Comparison of ENCODE assay signal across 9 cellular contexts in genomic region chr1:35369922-35370671, GRCh38.
A peak's percentile ranks its signal among the peaks of the same experiment; 100 is the strongest.
DNase-seq lines count a peak whose midpoint lies in the region; ATAC-seq and TF ChIP-seq lines count a peak whose summit lies in the region.
"Had no signal": no experiment of that assay in that cellular context is flagged by ENCODE, and none has a peak within 500 bp of the region (broad histone marks: within the 10 kb centered on the region; RNA-seq: fewer than 3 reads in every experiment).

No MANE protein-coding gene starts in this region.

- CTCF ChIA-PET in IMR-90 (lab: Yijun Ruan, JAX), result interaction anchor here (0.6 to 0.8 kb wide), 4 partner anchors 26 to 607 kb away, joined by 3 to 8 read pairs (median 4); no protein-coding TSS in a partner anchor

- no peak overlapping the region for H4K5ac ChIP-seq in IMR-90 (ENCODE audit: low read depth, low read length)

- no peak for TF ChIP-seq RAD21 in IMR-90 (IDR thresholded peaks at IDR 0.05; ENCODE audit: low read length)

- H3K9me3 ChIP-seq in IMR-90 (ENCODE audit: control insufficient read depth, insufficient read depth, low read length) (no peaks in the 10 kb centered on the region), mesenchymal stem cell (ENCODE audit: control insufficient read depth, low read length) (no peaks in the 10 kb centered on the region)

- POLR2A ChIA-PET in IMR-90 (lab: Charles Lee; ENCODE audit: unreplicated experiment), result interaction anchor here (0.6 kb wide), 1 partner anchor 11 kb away, joined by 7 read pairs; no protein-coding TSS in a partner anchor

- 0% methylated on average over 1 of the region's 4 CpGs; no CpG with 5 or more reads in 1 of the 2 experiments for WGBS in IMR-90 (ENCODE audit: extremely low coverage in 2 of 2, insufficient read length in 1 of 2), 2 experiments
- WGBS in mesenchymal stem cell, result 14% methylated on average over 2 of the region's 4 CpGs

- H3K4me1 ChIP-seq in IMR-90 (ENCODE audit: control insufficient read depth, insufficient read depth, low read length) (peaks cover 4% of the 10 kb centered on the region), mesenchymal stem cell (ENCODE audit: control insufficient read depth, insufficient read depth, low read depth, low read length) (no peaks in the 10 kb centered on the region)

- no peak overlapping the region for H2AK9ac ChIP-seq in IMR-90 (replicated peaks; ENCODE audit: low read depth, low read length, poor library complexity)

- H3K4me2 ChIP-seq in IMR-90 (ENCODE audit: low read depth, low read length) (peak overlapping the region; percentile 29; the same call in 1 of the 2 replicates), mesenchymal stem cell (ENCODE audit: low read length, poor library complexity, severe bottlenecking) (no peak overlapping the region)

- H2AK5ac ChIP-seq in IMR-90 (ENCODE audit: low read depth, low read length) (no peak overlapping the region), mesenchymal stem cell (ENCODE audit: low read length, severe bottlenecking) (no peak overlapping the region)

- H3K56ac ChIP-seq in IMR-90 (ENCODE audit: extremely low read depth, insufficient read depth, low read length), result no peak overlapping the region

- no peak overlapping the region for H2BK12ac ChIP-seq in mesenchymal stem cell (ENCODE audit: low read length in 2 of 2)

- H3K79me1 ChIP-seq in IMR-90 (ENCODE audit: low read depth in 1 of 2, low read length in 2 of 2) (peaks cover 2 to 7% of the 10 kb centered on the region in 2 experiments; a peak in 3 of 4 replicates), mesenchymal stem cell (replicated peaks; ENCODE audit: low read length, poor library complexity, severe bottlenecking) (peaks cover 5% of the 10 kb centered on the region)

- no TSS peak for BruUV-seq in IMR-90 (replicated peaks; lab: Mats Ljungman, UMichigan)

- ATAC-seq in IMR-90 (ENCODE audit: low read depth) (peak; percentile 82), HG02970 (IDR thresholded peaks at IDR 0.05; ENCODE audit: low FRiP score, unreplicated experiment) (no peak)

- H3K27me3 ChIP-seq in IMR-90 (ENCODE audit: control insufficient read depth, insufficient read depth, low read length) (no peaks in the 10 kb centered on the region), mesenchymal stem cell (ENCODE audit: control insufficient read depth in 1 of 2, insufficient read depth in 1 of 2, low read length in 2 of 2) (no peaks in the 10 kb centered on the region)

- H3K18ac ChIP-seq in IMR-90 (ENCODE audit: low read depth, low read length) (no peak overlapping the region), mesenchymal stem cell (ENCODE audit: low read depth in 1 of 2, low read length in 2 of 2) (no peak overlapping the region)

- H3K27ac ChIP-seq in IMR-90 (ENCODE audit: insufficient read depth, low read length), result peak overlapping the region; percentile 66; the same call in 1 of the 2 replicates
- no peak overlapping the region for H3K27ac ChIP-seq in mesenchymal stem cell (ENCODE audit: low read length, poor library complexity, severe bottlenecking)

- H2AFZ ChIP-seq in IMR-90 (replicated peaks; ENCODE audit: low read length, poor library complexity) (no peak overlapping the region), mesenchymal stem cell (ENCODE audit: low read depth, low read length) (no peak overlapping the region)

- in situ Hi-C loops in IMR-90 (cut with MboI; ENCODE audit: low sequenced_read_pairs), result no loop called here

- no peak for TF ChIP-seq CTCF in IMR-90 (conservative IDR thresholded peaks at IDR 0.05; ENCODE audit: low read depth, low read length)

- H3K4me3 ChIP-seq in IMR-90 (ENCODE audit: insufficient read depth, low read depth, low read length) (no peak overlapping the region), mesenchymal stem cell (ENCODE audit: insufficient read depth in 1 of 2, low read depth in 1 of 2, low read length in 2 of 2) (no peak overlapping the region)

- dilution Hi-C loops in IMR-90 (cut with HindIII; ENCODE audit: low sequenced_read_pairs, unreplicated experiment), result no loop called here

- H2BK5ac ChIP-seq in IMR-90 (ENCODE audit: low read depth, low read length, poor library complexity, severe bottlenecking), result peak overlapping the region; percentile 7
- H2BK5ac ChIP-seq in mesenchymal stem cell (ENCODE audit: low read depth, low read length, poor library complexity, severe bottlenecking), result no peak overlapping the region

- H2BK120ac ChIP-seq in IMR-90 (ENCODE audit: low read depth, low read length), result no peak overlapping the region
- H2BK120ac ChIP-seq in mesenchymal stem cell (ENCODE audit: low read depth, low read length), result no peak overlapping the region

- no peaks in the 10 kb centered on the region; the same call in 1 of the 2 replicates for H4K20me1 ChIP-seq in IMR-90 (ENCODE audit: insufficient read depth, low read length)

- H3K14ac ChIP-seq in IMR-90 (replicated peaks; ENCODE audit: low read depth, low read length) (no peak overlapping the region), mesenchymal stem cell (ENCODE audit: low read length in 2 of 2) (no peak overlapping the region)

- intact Hi-C loops in IMR-90 (cut with micrococcal nuclease), result loop anchor here (5.0 kb wide), 1 partner anchor 168 kb away; no protein-coding TSS in a partner anchor

- no peak overlapping the region for H4K91ac ChIP-seq in IMR-90 (ENCODE audit: insufficient read depth, low read depth, low read length)
- no peak overlapping the region for H4K91ac ChIP-seq in mesenchymal stem cell (ENCODE audit: low read length)

- H2BK15ac ChIP-seq in IMR-90 (ENCODE audit: low read depth, low read length) (no peak overlapping the region), mesenchymal stem cell (ENCODE audit: low read depth, poor library complexity, severe bottlenecking) (no peak overlapping the region)

- DNase-seq in AG20443 (ENCODE audit: low spot score) (peak; percentile 81), IMR-90 (peak; percentile 90), cerebellar cortex (ENCODE audit: low spot score) (peak; percentile 25), mesenchymal stem cell (peak; percentile 82), kidney glomerular epithelial cell (lab: John Stamatoyannopoulos, UW) (no peak), NCI-H510A (lab: John Stamatoyannopoulos, UW) (no peak)
- DNase-seq in stimulated activated naive CD4-positive, alpha-beta T cell (lab: John Stamatoyannopoulos, UW), result no peak
- DNase-seq: activated CD8-positive, alpha-beta memory T cell treated with anti-CD3 and anti-CD28 coated beads for 24 hours had no signal

- H3K36me3 ChIP-seq in IMR-90 (ENCODE audit: control insufficient read depth, insufficient read depth, low read length) (peaks cover 6% of the 10 kb centered on the region; the same call in 1 of the 2 replicates), mesenchymal stem cell (ENCODE audit: control insufficient read depth in 1 of 2, insufficient read depth in 2 of 2, low read depth in 1 of 2, low read length in 2 of 2) (peaks cover 2 to 29% of the 10 kb centered on the region in 2 experiments)

- no peak overlapping the region for H2BK20ac ChIP-seq in IMR-90 (ENCODE audit: low read depth, low read length)

- H3K9ac ChIP-seq in IMR-90 (ENCODE audit: low read depth, low read length) (no peak overlapping the region), mesenchymal stem cell (ENCODE audit: low read length) (peak overlapping the region; percentile 79)

- H3K9me1 ChIP-seq in IMR-90 (ENCODE audit: insufficient read depth, low read length), result no peaks in the 10 kb centered on the region

- H4K8ac ChIP-seq in IMR-90 (ENCODE audit: low read depth in 2 of 2, low read length in 2 of 2) (no peak overlapping the region), mesenchymal stem cell (ENCODE audit: low read length) (no peak overlapping the region)

- H3K4ac ChIP-seq in IMR-90 (ENCODE audit: low read depth, low read length) (no peak overlapping the region), mesenchymal stem cell (ENCODE audit: low read depth in 1 of 2, low read length in 2 of 2) (no peak overlapping the region)

- no peak overlapping the region for H3K23ac ChIP-seq in IMR-90 (ENCODE audit: low read depth, low read length)
- H3K23ac ChIP-seq in mesenchymal stem cell (ENCODE audit: low read length in 2 of 2), result no peak overlapping the region

- TF ChIP-seq POLR2A in IMR-90 (IDR thresholded peaks at IDR 0.05; ENCODE audit: low read depth, low read length), result no peak

TF ChIP-seq in IMR-90, 13 proteins besides CTCF, POLR2A, EP300 and RAD21:
- TF ChIP-seq MAFK (IDR thresholded peaks at IDR 0.05; ENCODE audit: low read depth, low read length) (peak; percentile 40; the same call in 1 of the 2 replicates), MAZ (IDR thresholded peaks at IDR 0.05; ENCODE audit: borderline replicate concordance, low read depth, low read length) (no peak), USF2 (IDR thresholded peaks at IDR 0.05; ENCODE audit: low read depth, low read length) (no peak), CEBPB (IDR thresholded peaks at IDR 0.05; ENCODE audit: low read depth, low read length) (peak; percentile 22; the same call in 1 of the 2 replicates), RCOR1 (IDR thresholded peaks at IDR 0.05; ENCODE audit: insufficient replicate concordance, low read length) (no peak), CHD1 (IDR thresholded peaks at IDR 0.05; ENCODE audit: low read depth, low read length) (no peak)

Comparison
In these comparisons a context has a peak if more than half of its experiments do, and no peak if none do; other contexts are left out.
1. DNase-seq: peak in AG20443 (single experiment), IMR-90 (single experiment), cerebellar cortex (single experiment) and mesenchymal stem cell (single experiment); none in kidney glomerular epithelial cell (single experiment), NCI-H510A (single experiment) and stimulated activated naive CD4-positive, alpha-beta T cell (0 of 6).